Comparison of ENCODE assay signal across 8 cellular contexts in the genomic region with DNA sequence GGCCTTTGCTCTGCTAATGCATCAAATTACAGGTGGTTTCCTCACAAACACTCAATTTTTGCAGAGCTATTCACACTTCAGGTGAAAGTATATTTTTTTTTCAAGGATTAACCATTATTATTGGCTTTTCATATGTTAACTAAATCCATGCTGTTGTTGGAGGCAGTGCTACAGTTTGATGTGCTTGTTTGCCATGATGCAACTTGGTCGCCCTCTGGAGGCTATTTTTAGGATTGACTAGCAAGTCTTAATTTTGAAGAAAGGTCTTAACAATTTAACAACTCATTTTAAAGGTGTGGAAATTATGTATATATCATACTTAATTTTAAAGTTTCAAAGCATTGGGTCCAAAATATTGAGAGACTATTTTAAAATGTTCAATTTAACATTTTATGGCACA.
DNase-seq lines count a peak whose midpoint lies in the region; ATAC-seq lines count a peak whose summit lies in the region.

No MANE protein-coding gene starts in this region.

- H3K4me3 Mint-ChIP-seq in activated CD4-positive, alpha-beta T cell treated with anti-CD3 and anti-CD28 coated beads, Interleukin-2, amount 10 ng/mL, durations not matched to agents 24 days and 14 days: no peak overlapping the region

- H3K27ac Mint-ChIP-seq in activated CD4-positive, alpha-beta T cell treated with anti-CD3 and anti-CD28 coated beads, Interleukin-2, amount 10 ng/mL, durations not matched to agents 24 days and 14 days: no peak overlapping the region

- no peaks in the 10 kb centered on the region for H3K27me3 Mint-ChIP-seq in activated CD4-positive, alpha-beta T cell treated with anti-CD3 and anti-CD28 coated beads, Interleukin-2, amount 10 ng/mL, durations not matched to agents 24 days and 14 days

- ATAC-seq in HG03558 (IDR thresholded peaks at IDR 0.05; ENCODE audit: extremely low read depth, unreplicated experiment) (peak; percentile 70), GM19467 (IDR thresholded peaks at IDR 0.05; ENCODE audit: unreplicated experiment) (no peak), HG03520 (IDR thresholded peaks at IDR 0.05; ENCODE audit: unreplicated experiment) (no peak)

- H3K4me1 Mint-ChIP-seq in activated CD4-positive, alpha-beta T cell treated with anti-CD3 and anti-CD28 coated beads, Interleukin-2, amount 10 ng/mL, durations not matched to agents 24 days and 14 days: no peaks in the 10 kb centered on the region

- DNase-seq in activated CD4-positive, alpha-beta T cell treated with anti-CD3 and anti-CD28 coated beads, Interleukin-2, amount 10 ng/mL, durations not matched to agents 24 days and 14 days: peak; percentile 57
- no peak for DNase-seq in activated CD4-positive, alpha-beta T cell treated with anti-CD3 and anti-CD28 coated beads, Interleukin-2, amount 50 U/mL, for 4 hours
- DNase-seq in SK-N-MC (ENCODE audit: low read depth, low spot score) (peak; percentile 60), globus pallidus (ENCODE audit: low spot score) (peak; percentile 21)
- peak; percentile 21 for DNase-seq in stimulated activated CD8-positive, alpha-beta memory T cell treated with anti-CD3 and anti-CD28 coated beads, Interleukin-4, amount 100 ng/mL, for 48 hours

- no peak overlapping the region for H3K9ac ChIP-seq in SK-N-MC (ENCODE audit: insufficient read length)

- intact Hi-C loops in activated CD4-positive, alpha-beta T cell treated with anti-CD3 and anti-CD28 coated beads, Interleukin-2, amount 10 ng/mL, durations not matched to agents 24 days and 14 days (cut with micrococcal nuclease): loop anchor here (5.0 kb wide), 1 partner anchor 869 kb away; no protein-coding TSS in a partner anchor

- no peaks in the 10 kb centered on the region for H3K36me3 ChIP-seq in SK-N-MC (ENCODE audit: insufficient read depth, low read length)

- no peaks in the 10 kb centered on the region for H3K9me3 ChIP-seq in SK-N-MC (ENCODE audit: low read depth, low read length)

- no peaks in the 10 kb centered on the region for H3K9me3 Mint-ChIP-seq in activated CD4-positive, alpha-beta T cell treated with anti-CD3 and anti-CD28 coated beads, Interleukin-2, amount 10 ng/mL, durations not matched to agents 24 days and 14 days

- no peak overlapping the region for H3K27ac ChIP-seq in SK-N-MC

- H3K36me3 Mint-ChIP-seq in activated CD4-positive, alpha-beta T cell treated with anti-CD3 and anti-CD28 coated beads, Interleukin-2, amount 10 ng/mL, durations not matched to agents 24 days and 14 days (ENCODE audit: low read depth): no peaks in the 10 kb centered on the region

- H3K4me3 ChIP-seq in SK-N-MC: no peak overlapping the region

Comparison
In these comparisons a context has a peak if more than half of its experiments do, and no peak if none do; other contexts are left out.
1. DNase-seq: peak in activated CD4-positive, alpha-beta T cell treated with anti-CD3 and anti-CD28 coated beads, Interleukin-2, amount 10 ng/mL, durations not matched to agents 24 days and 14 days (single experiment), SK-N-MC (single experiment), globus pallidus (single experiment) and stimulated activated CD8-positive, alpha-beta memory T cell treated with anti-CD3 and anti-CD28 coated beads, Interleukin-4, amount 100 ng/mL, for 48 hours (single experiment); none in activated CD4-positive, alpha-beta T cell treated with anti-CD3 and anti-CD28 coated beads, Interleukin-2, amount 50 U/mL, for 4 hours (0 of 2).